1 cellular context compared by ENCODE assay signal in genomic region chr10:72043016-72043834, GRCh38.
TF ChIP-seq lines count a peak whose summit lies in the region.

No MANE protein-coding gene starts in this region.

TF ChIP-seq in H1, 55 proteins besides CTCF, POLR2A, EP300 and RAD21:
- TF ChIP-seq EZH2 (IDR thresholded peaks at IDR 0.05; ENCODE audit: low read depth, low read length, severe bottlenecking) (no peak), KDM4A (IDR thresholded peaks at IDR 0.05; ENCODE audit: low read depth, low read length, severe bottlenecking) (no peak), KDM5A (IDR thresholded peaks at IDR 0.05; ENCODE audit: low read length) (no peak), SP1 (IDR thresholded peaks at IDR 0.05; ENCODE audit: low read depth, low read length) (0 out of 2 replicates have a peak, but pooled peaks have one; percentile 22), POU5F1 (IDR thresholded peaks at IDR 0.05; ENCODE audit: low read depth, low read length) (no peak), KDM1A (IDR thresholded peaks at IDR 0.05; ENCODE audit: borderline replicate concordance, low read length) (peak; percentile 36; the same call in 1 of the 2 replicates), ATF2 (IDR thresholded peaks at IDR 0.05; ENCODE audit: low read length) (no peak), TEAD4 (IDR thresholded peaks at IDR 0.05; ENCODE audit: low read depth, low read length) (peak; percentile 91), CREB1 (IDR thresholded peaks at IDR 0.05) (no peak), YY1 (IDR thresholded peaks at IDR 0.05; ENCODE audit: low read depth, low read length) (no peak), BRCA1 (IDR thresholded peaks at IDR 0.05; ENCODE audit: low read depth, low read length) (no peak)
